In the genomic region with DNA sequence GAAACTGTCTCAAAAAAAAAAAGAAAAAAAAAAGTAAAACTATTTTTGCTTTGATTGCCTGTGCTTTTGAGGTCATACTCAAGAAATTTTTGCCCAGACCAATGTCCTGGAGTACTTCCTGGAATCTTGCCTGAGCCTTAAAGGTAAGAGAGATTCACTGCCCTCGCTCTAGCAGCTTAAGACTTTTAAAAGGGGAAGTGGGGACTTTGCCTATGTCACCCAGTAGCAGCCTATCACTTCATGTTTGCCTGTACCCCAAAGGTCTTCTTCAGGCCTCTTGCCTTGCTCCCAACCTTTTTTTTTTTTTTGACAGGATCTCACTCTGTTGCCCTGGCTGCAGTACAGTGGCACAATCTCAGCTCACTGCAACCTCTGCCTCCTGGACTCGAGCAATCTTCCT, we compare ENCODE assay signal across 13 cellular contexts.
"Had no signal": no experiment of that assay in that cellular context is flagged by ENCODE, and none has a peak within 500 bp of the region (broad histone marks: within the 10 kb centered on the region; RNA-seq: fewer than 3 reads in every experiment).

No MANE protein-coding gene starts in this region.

- H3K27ac Mint-ChIP-seq: activated CD4-positive, alpha-beta T cell treated with anti-CD3 and anti-CD28 coated beads, Interleukin-2, amount 10 ng/mL, durations not matched to agents 7 days and 5 days; activated naive CD4-positive, alpha-beta T cell treated with anti-CD3 and anti-CD28 coated beads, Interleukin-2, amount 10 ng/mL, durations not matched to agents 7 days and 5 days; activated T-helper 2 cell treated with anti-CD3 and anti-CD28 coated beads, Interferon-gamma antibody, Interleukin-2, Interleukin-4, amounts not matched to agents 10 μg/mL and 5 μg/mL and 100 μg/mL, durations not matched to agents 14 hours and 24 hours and 36 hours; naive thymus-derived CD8-positive, alpha-beta T cell; stimulated activated effector memory CD8-positive, alpha-beta T cell treated with anti-CD3 and anti-CD28 coated beads, Interleukin-12 subunit alpha, Interleukin-12 subunit beta, amount 100 ng/mL, for 72 hours had no signal

- H3K4me3 ChIP-seq: cardiac muscle cell, heart left ventricle, tibial nerve, vagina had no signal

- H3K4me1 Mint-ChIP-seq: activated CD4-positive, alpha-beta T cell treated with anti-CD3 and anti-CD28 coated beads, Interleukin-2, amount 10 ng/mL, durations not matched to agents 7 days and 5 days; activated naive CD4-positive, alpha-beta T cell treated with anti-CD3 and anti-CD28 coated beads, Interleukin-2, amount 10 ng/mL, durations not matched to agents 7 days and 5 days; stimulated activated effector memory CD8-positive, alpha-beta T cell treated with anti-CD3 and anti-CD28 coated beads, Interleukin-12 subunit alpha, Interleukin-12 subunit beta, amount 100 ng/mL, for 72 hours had no signal

- H3K9me3 Mint-ChIP-seq: activated CD4-positive, alpha-beta T cell treated with anti-CD3 and anti-CD28 coated beads, Interleukin-2, amount 10 ng/mL, durations not matched to agents 7 days and 5 days; activated naive CD4-positive, alpha-beta T cell treated with anti-CD3 and anti-CD28 coated beads, Interleukin-2, amount 10 ng/mL, durations not matched to agents 7 days and 5 days; activated T-helper 2 cell treated with anti-CD3 and anti-CD28 coated beads, Interferon-gamma antibody, Interleukin-2, Interleukin-4, amounts not matched to agents 10 μg/mL and 5 μg/mL and 100 μg/mL, durations not matched to agents 14 hours and 24 hours and 36 hours; naive thymus-derived CD8-positive, alpha-beta T cell; stimulated activated effector memory CD8-positive, alpha-beta T cell treated with anti-CD3 and anti-CD28 coated beads, Interleukin-12 subunit alpha, Interleukin-12 subunit beta, amount 100 ng/mL, for 72 hours had no signal

- ATAC-seq: foreskin keratinocyte; heart left ventricle; naive thymus-derived CD8-positive, alpha-beta T cell; stimulated activated effector memory CD8-positive, alpha-beta T cell treated with anti-CD3 and anti-CD28 coated beads, Interleukin-12 subunit alpha, Interleukin-12 subunit beta, amount 100 ng/mL, for 72 hours had no signal

- H3K4me3 Mint-ChIP-seq: activated CD4-positive, alpha-beta T cell treated with anti-CD3 and anti-CD28 coated beads, Interleukin-2, amount 10 ng/mL, durations not matched to agents 7 days and 5 days; activated naive CD4-positive, alpha-beta T cell treated with anti-CD3 and anti-CD28 coated beads, Interleukin-2, amount 10 ng/mL, durations not matched to agents 7 days and 5 days; naive thymus-derived CD8-positive, alpha-beta T cell; stimulated activated effector memory CD8-positive, alpha-beta T cell treated with anti-CD3 and anti-CD28 coated beads, Interleukin-12 subunit alpha, Interleukin-12 subunit beta, amount 100 ng/mL, for 72 hours had no signal

- H3K27me3 Mint-ChIP-seq: activated CD4-positive, alpha-beta T cell treated with anti-CD3 and anti-CD28 coated beads, Interleukin-2, amount 10 ng/mL, durations not matched to agents 7 days and 5 days; activated naive CD4-positive, alpha-beta T cell treated with anti-CD3 and anti-CD28 coated beads, Interleukin-2, amount 10 ng/mL, durations not matched to agents 7 days and 5 days; naive thymus-derived CD8-positive, alpha-beta T cell had no signal

- DNase-seq: activated CD4-positive, alpha-beta T cell treated with anti-CD3 and anti-CD28 coated beads, Interleukin-2, amount 10 ng/mL, durations not matched to agents 7 days and 5 days; activated CD4-positive, CD25-positive, alpha-beta regulatory T cell; activated naive CD4-positive, alpha-beta T cell treated with anti-CD3 and anti-CD28 coated beads, Interleukin-2, amount 10 ng/mL, durations not matched to agents 7 days and 5 days; foreskin keratinocyte; heart left ventricle; naive thymus-derived CD8-positive, alpha-beta T cell; posterior cingulate gyrus; small intestine had no signal
